26 cellular contexts compared by ENCODE assay signal in the genomic region with DNA sequence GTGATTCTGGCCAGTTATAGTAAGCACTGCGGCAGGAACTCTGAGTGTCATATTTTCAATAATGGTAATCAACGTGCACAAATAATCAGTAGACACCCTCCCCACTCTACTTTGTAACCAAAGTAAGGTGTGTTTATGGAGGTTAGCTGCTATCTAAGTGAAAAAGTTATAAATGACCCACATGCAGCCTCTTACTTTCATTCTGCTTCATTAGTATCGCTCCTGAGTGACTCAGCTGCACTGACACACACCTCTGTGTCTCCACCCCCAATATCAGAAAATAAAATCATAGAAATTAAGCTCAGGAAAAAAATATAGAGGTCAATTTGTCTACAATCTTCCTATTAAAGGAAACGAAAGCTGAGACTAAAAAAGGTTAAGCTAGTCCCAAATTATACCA.
DNase-seq lines count a peak whose midpoint lies in the region; ATAC-seq, FAIRE-seq and TF ChIP-seq lines count a peak whose summit lies in the region.
"Had no signal": no experiment of that assay in that cellular context is flagged by ENCODE, and none has a peak within 500 bp of the region (broad histone marks: within the 10 kb centered on the region; RNA-seq: fewer than 3 reads in every experiment).

No MANE protein-coding gene starts in this region.

- H3K36me3 ChIP-seq in GM23248 (ENCODE audit: low read depth) (peaks cover 30% of the 10 kb centered on the region), bronchial epithelial cell (ENCODE audit: control insufficient read depth, insufficient read depth, low read length) (peaks cover 17% of the 10 kb centered on the region), right lobe of liver (peaks cover 0 to 56% (median 24%) of the 10 kb centered on the region in 4 donors)

- no peak for TF ChIP-seq POLR2A in right lobe of liver (IDR thresholded peaks at IDR 0.05)

- H3K36me3 Mint-ChIP-seq in stimulated activated effector memory CD8-positive, alpha-beta T cell treated with anti-CD3 and anti-CD28 coated beads, Interleukin-12 subunit alpha, Interleukin-12 subunit beta, amount 100 ng/mL, for 72 hours: peaks cover 77% of the 10 kb centered on the region

- DNase-seq in activated CD4-positive, CD25-positive, alpha-beta regulatory T cell (lab: John Stamatoyannopoulos, UW): no peak
- peak; percentile 8 for DNase-seq in GM23248
- peak; percentile 16 for DNase-seq in bronchial epithelial cell (ENCODE audit: low read depth)
- no peak for DNase-seq in stimulated activated effector memory CD8-positive, alpha-beta T cell treated with anti-CD3 and anti-CD28 coated beads, Interleukin-12 subunit alpha, Interleukin-12 subunit beta, amount 100 ng/mL, for 72 hours (ENCODE audit: low spot score in 2 of 2)
- DNase-seq in right lobe of liver: no peak
- DNase-seq in COLO829 (ENCODE audit: low spot score): no peak
- DNase-seq: CD8-positive, alpha-beta T cell; COR-L47; DMS 273 treated with DMSO at 0.1 percent for 48 hours; DMS53; DND-41; EL; HCEC 1CT; HFFc6; IMR-90 had no signal

- H3K4me1 Mint-ChIP-seq in stimulated activated effector memory CD8-positive, alpha-beta T cell treated with anti-CD3 and anti-CD28 coated beads, Interleukin-12 subunit alpha, Interleukin-12 subunit beta, amount 100 ng/mL, for 72 hours: peaks cover 33% of the 10 kb centered on the region
- H3K4me1 Mint-ChIP-seq: GM23338 had no signal

- no peak overlapping the region for H3K4me2 ChIP-seq in GM23248 (ENCODE audit: unreplicated experiment)
- H3K4me2 ChIP-seq: A549, BLaER1, GM23338 had no signal

- no peak overlapping the region for H3K27ac Mint-ChIP-seq in stimulated activated effector memory CD8-positive, alpha-beta T cell treated with anti-CD3 and anti-CD28 coated beads, Interleukin-12 subunit alpha, Interleukin-12 subunit beta, amount 100 ng/mL, for 72 hours
- H3K27ac Mint-ChIP-seq: GM23338, HFFc6 had no signal

- no peaks in the 10 kb centered on the region for H3K9me2 ChIP-seq in GM23248 (ENCODE audit: insufficient read depth)

- no peak for TF ChIP-seq CTCF in bronchial epithelial cell (IDR thresholded peaks at IDR 0.05; ENCODE audit: insufficient read depth, low read length, severe bottlenecking)
- TF ChIP-seq CTCF in right lobe of liver (IDR thresholded peaks at IDR 0.05): no peak

- H3K4me1 ChIP-seq in GM23248 (ENCODE audit: insufficient read depth): no peaks in the 10 kb centered on the region
- H3K4me1 ChIP-seq in right lobe of liver: peaks cover 0 to 2% (median under 1%) of the 10 kb centered on the region in 4 donors
- H3K4me1 ChIP-seq: A549, BLaER1 had no signal

- peaks cover 6% of the 10 kb centered on the region; the same call in 1 of the 2 replicates for H3F3A ChIP-seq in GM23248 (ENCODE audit: insufficient read depth)

- peaks cover 65% of the 10 kb centered on the region for H3K79me2 ChIP-seq in GM23248 (ENCODE audit: insufficient read depth)

- H3K4me3 ChIP-seq in GM23248: no peak overlapping the region
- no peak overlapping the region for H3K4me3 ChIP-seq in bronchial epithelial cell (ENCODE audit: low read depth, low read length)
- no peak overlapping the region for H3K4me3 ChIP-seq in right lobe of liver
- H3K4me3 ChIP-seq: A549, BLaER1, GM12878, GM23338 had no signal

- in situ Hi-C loops in GM23248 (cut with MboI): no loop called here

- no peaks in the 10 kb centered on the region for H3K9me3 Mint-ChIP-seq in stimulated activated effector memory CD8-positive, alpha-beta T cell treated with anti-CD3 and anti-CD28 coated beads, Interleukin-12 subunit alpha, Interleukin-12 subunit beta, amount 100 ng/mL, for 72 hours
- H3K9me3 Mint-ChIP-seq: CD8-positive, alpha-beta T cell; GM23338; HFFc6 had no signal

- no peaks in the 10 kb centered on the region for H3K9me3 ChIP-seq in GM23248 (ENCODE audit: low read depth)
- no peaks in the 10 kb centered on the region for H3K9me3 ChIP-seq in right lobe of liver
- H3K9me3 ChIP-seq: A549, BLaER1 had no signal

- H4K20me1 ChIP-seq in GM23248 (ENCODE audit: insufficient read depth): peaks cover 5% of the 10 kb centered on the region; the same call in 1 of the 2 replicates

- H3K9ac ChIP-seq in GM23248: no peak overlapping the region
- H3K9ac ChIP-seq: BLaER1 had no signal

- no peak overlapping the region for H3K27ac ChIP-seq in GM23248
- no peak overlapping the region for H3K27ac ChIP-seq in right lobe of liver
- H3K27ac ChIP-seq: 22Rv1, A549, BLaER1, HL-60 had no signal

- intact Hi-C loops in right lobe of liver (cut with DNase I): no loop called here

- H3K27me3 ChIP-seq in GM23248 (replicated peaks; ENCODE audit: insufficient read depth): no peaks in the 10 kb centered on the region
- no peaks in the 10 kb centered on the region for H3K27me3 ChIP-seq in bronchial epithelial cell (ENCODE audit: control insufficient read depth, insufficient read depth, low read length)
- no peaks in the 10 kb centered on the region for H3K27me3 ChIP-seq in right lobe of liver
- H3K27me3 ChIP-seq: BLaER1 had no signal

- H2AFZ ChIP-seq in GM23248: no peak overlapping the region
- H2AFZ ChIP-seq: GM23338 had no signal

- FAIRE-seq in bronchial epithelial cell (lab: Jason Lieb, UNC): no peak
- FAIRE-seq: A549, GM12878, GM19239, H54, HTR-8/SVneo had no signal

- WGBS in GM23248 (ENCODE audit: low coverage in 1 of 2, low lambda C conversion rate in 2 of 2, missing lambda C conversion rate in 2 of 2), 2 experiments: 92 to 94% methylated on average over 4 of the region's 4 CpGs
- WGBS in right lobe of liver (ENCODE audit: insufficient coverage, low coverage, low lambda C conversion rate, missing lambda C conversion rate): 68% methylated on average over 4 of the region's 4 CpGs

- H3K4me3 Mint-ChIP-seq in stimulated activated effector memory CD8-positive, alpha-beta T cell treated with anti-CD3 and anti-CD28 coated beads, Interleukin-12 subunit alpha, Interleukin-12 subunit beta, amount 100 ng/mL, for 72 hours: no peak overlapping the region
- H3K4me3 Mint-ChIP-seq: CD8-positive, alpha-beta T cell; GM23338; HFFc6 had no signal

- ATAC-seq in activated CD4-positive, CD25-positive, alpha-beta regulatory T cell treated with anti-CD3 and anti-CD28 coated beads, Interleukin-2, amount 50 U/mL, for 24 hours: peak; percentile 75 to 86
- peak; percentile 71 for ATAC-seq in stimulated activated effector memory CD8-positive, alpha-beta T cell treated with anti-CD3 and anti-CD28 coated beads, Interleukin-12 subunit alpha, Interleukin-12 subunit beta, amount 100 ng/mL, for 72 hours
- no peak for ATAC-seq in right lobe of liver
- ATAC-seq in GM21526 (IDR thresholded peaks at IDR 0.05; ENCODE audit: low FRiP score, unreplicated experiment): no peak
- ATAC-seq: CD8-positive, alpha-beta T cell; GM12878; GM23338 had no signal

Comparison
In these comparisons a context has a peak if more than half of its experiments do, and no peak if none do; other contexts are left out.
1. ATAC-seq: peak in activated CD4-positive, CD25-positive, alpha-beta regulatory T cell treated with anti-CD3 and anti-CD28 coated beads, Interleukin-2, amount 50 U/mL, for 24 hours (2 of 2) and stimulated activated effector memory CD8-positive, alpha-beta T cell treated with anti-CD3 and anti-CD28 coated beads, Interleukin-12 subunit alpha, Interleukin-12 subunit beta, amount 100 ng/mL, for 72 hours (single experiment); none in right lobe of liver (0 of 4) and GM21526 (single experiment).
2. DNase-seq: peak in GM23248 (single experiment) and bronchial epithelial cell (single experiment); none in activated CD4-positive, CD25-positive, alpha-beta regulatory T cell (0 of 4), stimulated activated effector memory CD8-positive, alpha-beta T cell treated with anti-CD3 and anti-CD28 coated beads, Interleukin-12 subunit alpha, Interleukin-12 subunit beta, amount 100 ng/mL, for 72 hours (0 of 2), right lobe of liver (0 of 3) and COLO829 (single experiment).